Comparison of ENCODE assay signal across 9 cellular contexts in genomic region chr1:27137544-27138075, GRCh38.
DNase-seq lines count a peak whose midpoint lies in the region; ATAC-seq and TF ChIP-seq lines count a peak whose summit lies in the region.
"Had no signal": no experiment of that assay in that cellular context is flagged by ENCODE, and none has a peak within 500 bp of the region (broad histone marks: within the 10 kb centered on the region; RNA-seq: fewer than 3 reads in every experiment).

No MANE protein-coding gene starts in this region.

- H3K4me1 ChIP-seq in MM.1S (ENCODE audit: low read length) (peaks cover 19% of the 10 kb centered on the region), duodenal mucosa (ENCODE audit: control insufficient read depth in 1 of 2, insufficient read depth in 2 of 2, low read length in 2 of 2) (peaks cover 68 to 80% of the 10 kb centered on the region in 2 donors), mucosa of stomach (ENCODE audit: control insufficient read depth, insufficient read depth, low read length) (peaks cover 98% of the 10 kb centered on the region)

- peak overlapping the region; percentile 80 for H2AFZ ChIP-seq in MM.1S (ENCODE audit: low read length)

- no peak for TF ChIP-seq CTCF in MM.1S (IDR thresholded peaks at IDR 0.05; ENCODE audit: low read length)

- no peak for ATAC-seq in GM19023 (IDR thresholded peaks at IDR 0.05; ENCODE audit: unreplicated experiment)
- no peak for ATAC-seq in HG03280 (IDR thresholded peaks at IDR 0.05; ENCODE audit: unreplicated experiment)

- H4K20me1 ChIP-seq in MM.1S (ENCODE audit: insufficient read depth, low read length) = no peaks in the 10 kb centered on the region

- H3K9ac ChIP-seq in MM.1S (ENCODE audit: low read length) = no peak overlapping the region
- peak overlapping the region; percentile 62 to 63 for H3K9ac ChIP-seq in duodenal mucosa (ENCODE audit: low read depth in 1 of 2, low read length in 2 of 2)
- peak overlapping the region; percentile 62 for H3K9ac ChIP-seq in mucosa of stomach (ENCODE audit: low read length)

- H3K4me3 ChIP-seq in MM.1S (ENCODE audit: low read length) (no peak overlapping the region), duodenal mucosa (ENCODE audit: low read depth in 1 of 2, low read length in 2 of 2) (no peak overlapping the region), mucosa of stomach (ENCODE audit: low read length) (no peak overlapping the region)

- no peaks in the 10 kb centered on the region for H3K9me3 ChIP-seq in MM.1S (replicated peaks; ENCODE audit: insufficient read depth, low read length)
- H3K9me3 ChIP-seq in duodenal mucosa (ENCODE audit: control insufficient read depth in 1 of 2, low read length in 2 of 2) = no peaks in the 10 kb centered on the region
- H3K9me3 ChIP-seq in mucosa of stomach (ENCODE audit: control insufficient read depth, low read length) = no peaks in the 10 kb centered on the region

- H3K9me2 ChIP-seq in MM.1S (replicated peaks; ENCODE audit: insufficient read depth, low read length) = no peaks in the 10 kb centered on the region

- peak overlapping the region; percentile 43; the same call in 1 of the 2 replicates for H3K4me2 ChIP-seq in MM.1S (ENCODE audit: low read depth, low read length)

- peaks cover 6% of the 10 kb centered on the region for H3K79me2 ChIP-seq in MM.1S (ENCODE audit: low read length)

- peak; percentile 82 for DNase-seq in AG20443 (ENCODE audit: low spot score)
- no peak for DNase-seq in MM.1S
- no peak for DNase-seq in NCI-H2029 (lab: John Stamatoyannopoulos, UW)
- DNase-seq in NCI-H82 (lab: John Stamatoyannopoulos, UW) = no peak

- no peaks in the 10 kb centered on the region for H3F3A ChIP-seq in MM.1S (ENCODE audit: insufficient read depth, low read length)

- no peaks in the 10 kb centered on the region for H3K27me3 ChIP-seq in MM.1S (replicated peaks; ENCODE audit: insufficient read depth, low read length)
- H3K27me3 ChIP-seq in duodenal mucosa (ENCODE audit: control insufficient read depth in 1 of 2, insufficient read depth in 2 of 2, low read length in 2 of 2) = no peaks in the 10 kb centered on the region
- H3K27me3 ChIP-seq in mucosa of stomach (ENCODE audit: control insufficient read depth, insufficient read depth, low read length) = no peaks in the 10 kb centered on the region

- H3K36me3 ChIP-seq in MM.1S (replicated peaks; ENCODE audit: insufficient read depth, low read length) = no peaks in the 10 kb centered on the region
- peaks cover 0 to 3% of the 10 kb centered on the region in 2 donors for H3K36me3 ChIP-seq in duodenal mucosa (ENCODE audit: control insufficient read depth in 1 of 2, insufficient read depth in 2 of 2, low read length in 2 of 2)
- peaks cover 10% of the 10 kb centered on the region for H3K36me3 ChIP-seq in mucosa of stomach (ENCODE audit: control insufficient read depth, insufficient read depth, low read length)

- H3K27ac ChIP-seq in MM.1S (ENCODE audit: low read length) (peak overlapping the region; percentile 46; the same call in 1 of the 2 replicates), duodenal mucosa (ENCODE audit: low read depth, low read length) (peak overlapping the region; percentile 84)
- H3K27ac ChIP-seq: VCaP had no signal
